ENCODE assay signal across 8 cellular contexts in the genomic region with DNA sequence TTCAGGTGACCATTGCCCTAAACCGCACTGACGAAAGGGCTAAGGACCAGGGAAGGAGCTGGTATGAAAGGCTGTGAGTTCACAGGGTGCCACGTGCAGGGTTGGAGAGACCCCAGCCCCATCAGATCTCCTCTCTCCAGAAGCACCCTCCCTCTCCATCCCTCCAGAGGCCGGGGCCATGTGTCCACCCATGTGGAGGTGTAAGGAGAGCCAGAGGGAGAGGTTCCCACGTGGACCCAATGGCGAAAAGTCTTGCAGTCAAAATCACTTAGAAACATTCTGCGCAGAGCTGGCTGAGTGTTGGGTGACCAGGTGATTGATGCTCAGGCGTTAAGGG.
DNase-seq lines count a peak whose midpoint lies in the region; ATAC-seq and TF ChIP-seq lines count a peak whose summit lies in the region.

No MANE protein-coding gene starts in this region.

- no peak for TF ChIP-seq CTCF in right atrium auricular region (IDR thresholded peaks at IDR 0.05)

- peaks cover 7% of the 10 kb centered on the region for H3K4me1 ChIP-seq in GM23248 (ENCODE audit: insufficient read depth)
- H3K4me1 ChIP-seq in right atrium auricular region: peaks cover 0 to 40% of the 10 kb centered on the region in 2 donors
- peaks cover 33 to 43% (median 40%) of the 10 kb centered on the region in 3 donors for H3K4me1 ChIP-seq in skeletal muscle tissue (ENCODE audit: control insufficient read depth in 3 of 3, insufficient read depth in 3 of 3, low read length in 3 of 3)

- peaks cover 13% of the 10 kb centered on the region for H3K9me3 Mint-ChIP-seq in activated T-cell treated with anti-CD3 and anti-CD28 coated beads, Interleukin-2, amount 50 U/mL, for 4 hours

- H3K4me3 Mint-ChIP-seq in T-helper 17 cell: peak overlapping the region; percentile 13
- H3K4me3 Mint-ChIP-seq in activated T-cell treated with anti-CD3 and anti-CD28 coated beads, Interleukin-2, amount 50 U/mL, for 4 hours: no peak overlapping the region

- no peak overlapping the region for H3K27ac ChIP-seq in GM23248
- peak overlapping the region; percentile 87 for H3K27ac ChIP-seq in right atrium auricular region
- peak overlapping the region; percentile 69 for H3K27ac ChIP-seq in skeletal muscle tissue (ENCODE audit: low read depth, low read length)

- in situ Hi-C loops in GM23248 (cut with MboI): no loop called here

- H3K9ac ChIP-seq in GM23248 (peak overlapping the region; percentile 70), skeletal muscle tissue (ENCODE audit: low read depth in 1 of 3, low read length in 3 of 3) (peak overlapping the region in 2 of 3 donors; percentile 74 to 85)

- peaks cover 9% of the 10 kb centered on the region for H3K4me1 Mint-ChIP-seq in T-helper 17 cell
- H3K4me1 Mint-ChIP-seq in activated T-cell treated with anti-CD3 and anti-CD28 coated beads, Interleukin-2, amount 50 U/mL, for 4 hours (ENCODE audit: low read depth): peaks cover 10% of the 10 kb centered on the region

- H3K27me3 ChIP-seq in GM23248 (replicated peaks; ENCODE audit: insufficient read depth) (no peaks in the 10 kb centered on the region), right atrium auricular region (no peaks in the 10 kb centered on the region), skeletal muscle tissue (ENCODE audit: control insufficient read depth in 3 of 3, insufficient read depth in 3 of 3, low read length in 3 of 3) (no peaks in the 10 kb centered on the region)

- H3K36me3 Mint-ChIP-seq in T-helper 17 cell (ENCODE audit: low read depth): no peaks in the 10 kb centered on the region
- no peaks in the 10 kb centered on the region for H3K36me3 Mint-ChIP-seq in activated T-cell treated with anti-CD3 and anti-CD28 coated beads, Interleukin-2, amount 50 U/mL, for 4 hours (ENCODE audit: insufficient read depth)

- H3K36me3 ChIP-seq in GM23248 (ENCODE audit: low read depth) (no peaks in the 10 kb centered on the region), right atrium auricular region (no peaks in the 10 kb centered on the region), skeletal muscle tissue (ENCODE audit: control insufficient read depth in 3 of 3, insufficient read depth in 3 of 3, low read length in 3 of 3) (no peaks in the 10 kb centered on the region)

- no peak overlapping the region for H3K27ac Mint-ChIP-seq in T-helper 17 cell

- H3K4me3 ChIP-seq in GM23248 (peak overlapping the region; percentile 72), right atrium auricular region (peak overlapping the region; percentile 45 to 56), skeletal muscle tissue (ENCODE audit: low read length in 3 of 3) (peak overlapping the region; percentile 44 to 78 (median 56))

- peaks cover 28% of the 10 kb centered on the region for H3K27me3 Mint-ChIP-seq in T-helper 17 cell
- H3K27me3 Mint-ChIP-seq in activated T-cell treated with anti-CD3 and anti-CD28 coated beads, Interleukin-2, amount 50 U/mL, for 4 hours (ENCODE audit: low read depth): peaks cover 35% of the 10 kb centered on the region

- H3K79me2 ChIP-seq in GM23248 (ENCODE audit: insufficient read depth): no peaks in the 10 kb centered on the region

- H3K4me2 ChIP-seq in GM23248 (ENCODE audit: unreplicated experiment): peak overlapping the region; percentile 82

- no peak for DNase-seq in GM23248
- no peak for DNase-seq in T-helper 17 cell
- peak; percentile 60 for DNase-seq in right atrium auricular region (ENCODE audit: low spot score)
- DNase-seq in SIG-M5 treated with dmso at 0.1 percent for 504 hours (lab: John Stamatoyannopoulos, UW; ENCODE audit: unreplicated experiment): no peak
- DNase-seq in effector CD8-positive, alpha-beta T cell (lab: John Stamatoyannopoulos, UW): no peak
- DNase-seq in activated T-cell treated with anti-CD3 and anti-CD28 coated beads, Interleukin-2, amount 50 U/mL, for 4 hours: no peak
- no peak for DNase-seq in activated CD4-positive, CD25-positive, alpha-beta regulatory T cell (lab: John Stamatoyannopoulos, UW)

- 27 to 33% methylated on average over 8 of the region's 8 CpGs for WGBS in GM23248 (ENCODE audit: low coverage in 1 of 2, low lambda C conversion rate in 2 of 2, missing lambda C conversion rate in 2 of 2), 2 experiments

- no peak for ATAC-seq in T-helper 17 cell
- no peak for ATAC-seq in activated T-cell treated with anti-CD3 and anti-CD28 coated beads, Interleukin-2, amount 50 U/mL, for 4 hours

- no peaks in the 10 kb centered on the region for H3K9me2 ChIP-seq in GM23248 (ENCODE audit: insufficient read depth)

- H3F3A ChIP-seq in GM23248 (ENCODE audit: insufficient read depth): peaks cover 15% of the 10 kb centered on the region; the same call in 1 of the 2 replicates

- H2AFZ ChIP-seq in GM23248: peak overlapping the region; percentile 73

- H3K9me3 ChIP-seq in GM23248 (ENCODE audit: low read depth) (no peaks in the 10 kb centered on the region), T-helper 17 cell (ENCODE audit: control insufficient read depth, low read length, poor library complexity, severe bottlenecking) (no peaks in the 10 kb centered on the region), right atrium auricular region (no peaks in the 10 kb centered on the region), skeletal muscle tissue (ENCODE audit: control insufficient read depth in 3 of 3, low read length in 3 of 3) (no peaks in the 10 kb centered on the region)

- no peaks in the 10 kb centered on the region for H4K20me1 ChIP-seq in GM23248 (ENCODE audit: insufficient read depth)
